17 cellular contexts compared by ENCODE assay signal in the genomic region with DNA sequence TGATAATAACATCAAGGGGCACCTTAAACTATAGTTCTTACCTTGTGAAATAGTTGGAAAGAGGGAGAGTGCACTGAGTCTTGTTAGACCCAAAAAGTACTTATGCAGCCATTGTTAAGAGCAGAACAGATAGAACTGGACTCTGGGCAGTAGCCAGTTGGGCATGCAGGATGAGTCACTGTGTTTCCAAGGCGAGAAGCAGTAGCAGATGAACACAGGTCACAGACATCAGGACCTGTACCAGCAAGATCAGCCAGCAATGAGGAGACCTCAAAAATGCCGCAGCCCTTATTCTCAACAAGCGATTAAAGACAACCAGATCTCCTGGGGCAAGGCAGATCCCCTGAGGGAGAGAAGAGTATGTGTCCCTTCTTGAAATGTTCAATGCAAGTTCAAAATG.
DNase-seq lines count a peak whose midpoint lies in the region; ATAC-seq and TF ChIP-seq lines count a peak whose summit lies in the region.
"Had no signal": no experiment of that assay in that cellular context is flagged by ENCODE, and none has a peak within 500 bp of the region (broad histone marks: within the 10 kb centered on the region; RNA-seq: fewer than 3 reads in every experiment).

No MANE protein-coding gene starts in this region.

- H3K27ac ChIP-seq in adrenal gland: peak overlapping the region in 1 of 5 donors; percentile 13
- H3K27ac ChIP-seq: A549, ovary, upper lobe of right lung had no signal

- H3K27me3 Mint-ChIP-seq in activated naive CD8-positive, alpha-beta T cell: no peaks in the 10 kb centered on the region
- no peaks in the 10 kb centered on the region for H3K27me3 Mint-ChIP-seq in activated naive CD8-positive, alpha-beta T cell treated with anti-CD3 and anti-CD28 coated beads for 36 hours
- H3K27me3 Mint-ChIP-seq: stimulated activated naive CD8-positive, alpha-beta T cell treated with anti-CD3 and anti-CD28 coated beads, Interleukin-15, Interleukin-2, amounts not matched to agents 100 ng/mL and 50 ng/mL, for 24 hours had no signal

- WGBS in adrenal gland, 4 donors: 67 to 86% (median 76%) methylated on average over 2 to 3 of the region's 3 CpGs

- ATAC-seq in stimulated activated effector memory CD8-positive, alpha-beta T cell treated with anti-CD3 and anti-CD28 coated beads, Interleukin-12 subunit alpha, Interleukin-12 subunit beta, amount 100 ng/mL, for 72 hours: no peak
- no peak for ATAC-seq in GM19023 (IDR thresholded peaks at IDR 0.05; ENCODE audit: unreplicated experiment)
- ATAC-seq: A549, upper lobe of right lung had no signal

- TF ChIP-seq CTCF in adrenal gland (IDR thresholded peaks at IDR 0.05) (no peak), fibroblast of the aortic adventitia (IDR thresholded peaks at IDR 0.05; ENCODE audit: insufficient read depth, low read length) (no peak)

- H3K9me3 Mint-ChIP-seq in activated naive CD8-positive, alpha-beta T cell (ENCODE audit: low read depth): no peaks in the 10 kb centered on the region
- H3K9me3 Mint-ChIP-seq in activated naive CD8-positive, alpha-beta T cell treated with anti-CD3 and anti-CD28 coated beads for 36 hours: no peaks in the 10 kb centered on the region
- no peaks in the 10 kb centered on the region for H3K9me3 Mint-ChIP-seq in stimulated activated effector memory CD8-positive, alpha-beta T cell treated with anti-CD3 and anti-CD28 coated beads, Interleukin-12 subunit alpha, Interleukin-12 subunit beta, amount 100 ng/mL, for 72 hours
- H3K9me3 Mint-ChIP-seq: activated T-cell treated with anti-CD3 and anti-CD28 coated beads, Interleukin-2, amount 50 U/mL, for 4 hours had no signal

- TF ChIP-seq POLR2A in adrenal gland (IDR thresholded peaks at IDR 0.05): no peak

- no peak overlapping the region for H3K4me3 Mint-ChIP-seq in activated naive CD8-positive, alpha-beta T cell
- H3K4me3 Mint-ChIP-seq in activated naive CD8-positive, alpha-beta T cell treated with anti-CD3 and anti-CD28 coated beads for 36 hours: no peak overlapping the region
- no peak overlapping the region for H3K4me3 Mint-ChIP-seq in stimulated activated effector memory CD8-positive, alpha-beta T cell treated with anti-CD3 and anti-CD28 coated beads, Interleukin-12 subunit alpha, Interleukin-12 subunit beta, amount 100 ng/mL, for 72 hours
- H3K4me3 Mint-ChIP-seq: activated T-cell treated with anti-CD3 and anti-CD28 coated beads, Interleukin-2, amount 50 U/mL, for 4 hours; stimulated activated naive CD8-positive, alpha-beta T cell treated with anti-CD3 and anti-CD28 coated beads, Interleukin-15, Interleukin-2, amounts not matched to agents 100 ng/mL and 50 ng/mL, for 24 hours had no signal

- intact Hi-C loops in adrenal gland (cut with DNase I): no loop called here

- H3K4me3 ChIP-seq in adrenal gland: no peak overlapping the region
- no peak overlapping the region for H3K4me3 ChIP-seq in fibroblast of the aortic adventitia (ENCODE audit: low read depth, low read length)
- H3K4me3 ChIP-seq: A549, ovary, upper lobe of right lung had no signal

- H3K9me3 ChIP-seq in adrenal gland (replicated peaks in 1 of 3): no peaks in the 10 kb centered on the region
- H3K9me3 ChIP-seq: A549, ovary, upper lobe of right lung had no signal

- no peaks in the 10 kb centered on the region for H3K36me3 ChIP-seq in adrenal gland (replicated peaks in 1 of 2)
- H3K36me3 ChIP-seq: ovary, upper lobe of right lung had no signal

- peaks cover 0 to 17% of the 10 kb centered on the region in 2 donors for H3K4me1 ChIP-seq in adrenal gland (replicated peaks in 1 of 2)
- H3K4me1 ChIP-seq: A549, upper lobe of right lung had no signal

- H3K4me1 Mint-ChIP-seq in activated naive CD8-positive, alpha-beta T cell (ENCODE audit: low read depth): peaks cover 22% of the 10 kb centered on the region
- H3K4me1 Mint-ChIP-seq in activated naive CD8-positive, alpha-beta T cell treated with anti-CD3 and anti-CD28 coated beads for 36 hours: peaks cover 15% of the 10 kb centered on the region
- peaks cover 30% of the 10 kb centered on the region for H3K4me1 Mint-ChIP-seq in stimulated activated effector memory CD8-positive, alpha-beta T cell treated with anti-CD3 and anti-CD28 coated beads, Interleukin-12 subunit alpha, Interleukin-12 subunit beta, amount 100 ng/mL, for 72 hours

- H3K27ac Mint-ChIP-seq in activated naive CD8-positive, alpha-beta T cell: peak overlapping the region; percentile 37
- no peak overlapping the region for H3K27ac Mint-ChIP-seq in activated naive CD8-positive, alpha-beta T cell treated with anti-CD3 and anti-CD28 coated beads for 36 hours
- peak overlapping the region; percentile 14 for H3K27ac Mint-ChIP-seq in stimulated activated effector memory CD8-positive, alpha-beta T cell treated with anti-CD3 and anti-CD28 coated beads, Interleukin-12 subunit alpha, Interleukin-12 subunit beta, amount 100 ng/mL, for 72 hours
- H3K27ac Mint-ChIP-seq: stimulated activated naive CD8-positive, alpha-beta T cell treated with anti-CD3 and anti-CD28 coated beads, Interleukin-15, Interleukin-2, amounts not matched to agents 100 ng/mL and 50 ng/mL, for 24 hours had no signal

- no peaks in the 10 kb centered on the region for H3K27me3 ChIP-seq in adrenal gland
- H3K27me3 ChIP-seq: ovary, upper lobe of right lung had no signal

- peaks cover 28% of the 10 kb centered on the region for H3K36me3 Mint-ChIP-seq in activated naive CD8-positive, alpha-beta T cell
- H3K36me3 Mint-ChIP-seq in activated naive CD8-positive, alpha-beta T cell treated with anti-CD3 and anti-CD28 coated beads for 36 hours: peaks cover 36% of the 10 kb centered on the region
- peaks cover 54% of the 10 kb centered on the region for H3K36me3 Mint-ChIP-seq in stimulated activated effector memory CD8-positive, alpha-beta T cell treated with anti-CD3 and anti-CD28 coated beads, Interleukin-12 subunit alpha, Interleukin-12 subunit beta, amount 100 ng/mL, for 72 hours

- DNase-seq in activated naive CD8-positive, alpha-beta T cell treated with anti-CD3 and anti-CD28 coated beads for 36 hours: no peak
- DNase-seq in adrenal gland (peak; percentile 30 to 72 (median 58)), fibroblast of the aortic adventitia (ENCODE audit: low read depth) (peak; percentile 23), SHP77 treated with DMSO at 0.1 percent for 48 hours (lab: John Stamatoyannopoulos, UW) (no peak), NCI-H1930 (lab: John Stamatoyannopoulos, UW) (no peak)
- no peak for DNase-seq in stimulated activated effector memory CD8-positive, alpha-beta T cell treated with anti-CD3 and anti-CD28 coated beads, Interleukin-12 subunit alpha, Interleukin-12 subunit beta, amount 100 ng/mL, for 72 hours (ENCODE audit: low spot score in 2 of 2)
- DNase-seq: activated CD4-positive, alpha-beta T cell treated with anti-CD3 and anti-CD28 coated beads, Interleukin-2, amount 50 U/mL, for 4 hours; activated T-cell treated with anti-CD3 and anti-CD28 coated beads, Interleukin-2, amount 50 U/mL, for 4 hours; NCI-H187; NCI-H526 treated with DMSO at 0.1 percent for 48 hours; OCI-M1; ovary; upper lobe of right lung had no signal

Comparison
In these comparisons a context has a peak if more than half of its experiments do, and no peak if none do; other contexts are left out.
1. DNase-seq: peak in adrenal gland (7 of 7) and fibroblast of the aortic adventitia (single experiment); none in activated naive CD8-positive, alpha-beta T cell treated with anti-CD3 and anti-CD28 coated beads for 36 hours (single experiment), stimulated activated effector memory CD8-positive, alpha-beta T cell treated with anti-CD3 and anti-CD28 coated beads, Interleukin-12 subunit alpha, Interleukin-12 subunit beta, amount 100 ng/mL, for 72 hours (0 of 2), SHP77 treated with DMSO at 0.1 percent for 48 hours (single experiment) and NCI-H1930 (0 of 2).